ENCODE assay signal across 8 cellular contexts in the genomic region with DNA sequence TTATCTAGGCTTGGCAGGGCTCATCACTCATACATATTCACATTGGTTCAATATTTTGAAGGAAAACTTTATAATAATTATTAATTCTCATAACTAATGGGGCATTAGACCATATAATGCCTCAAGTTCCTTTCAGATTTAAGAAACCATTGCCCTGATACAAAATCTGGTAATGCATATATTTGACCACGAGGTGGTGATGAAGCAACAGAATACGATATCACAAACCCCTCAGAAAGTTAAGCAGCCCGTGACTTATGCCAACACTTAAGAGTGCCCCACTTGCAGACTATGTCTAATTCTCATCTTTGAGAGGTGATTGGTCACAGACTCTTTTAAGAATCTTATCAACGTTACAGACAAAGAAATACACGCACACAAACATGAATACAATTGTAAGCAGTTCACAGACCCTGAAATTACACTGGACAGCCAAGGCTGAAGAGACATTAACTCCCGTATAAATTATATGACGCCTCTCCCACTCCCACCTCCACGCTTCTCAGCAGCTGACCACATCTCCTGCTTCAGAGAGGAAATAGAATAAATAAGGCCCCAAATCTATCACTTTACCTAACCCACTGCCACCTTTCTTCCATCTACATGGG. TPM values are rescaled to one million over a fixed set of nuclear protein-coding genes. Genes with fewer than 3 reads are reported as not detected.
DNase-seq lines count a peak whose midpoint lies in the region; ATAC-seq and TF ChIP-seq lines count a peak whose summit lies in the region.

No MANE protein-coding gene starts in this region.

- BruUV-seq in A673 (replicated peaks; lab: Mats Ljungman, UMichigan): no TSS peak

- no peaks in the 10 kb centered on the region for H3K9me3 ChIP-seq in A673 (ENCODE audit: low read depth, low read length, poor library complexity, severe bottlenecking)
- no peaks in the 10 kb centered on the region for H3K9me3 ChIP-seq in HEK293 (ENCODE audit: control insufficient read depth, insufficient read depth, low read depth, low read length)
- H3K9me3 ChIP-seq in aorta (ENCODE audit: control insufficient read depth, low read length): no peaks in the 10 kb centered on the region

- H3K27ac ChIP-seq in A673 (ENCODE audit: low read depth, low read length, poor library complexity, severe bottlenecking): no peak overlapping the region
- H3K27ac ChIP-seq in HEK293 (ENCODE audit: extremely low read depth, low read depth, low read length): no peak overlapping the region
- H3K27ac ChIP-seq in aorta (ENCODE audit: low read depth in 1 of 2, low read length in 2 of 2): no peak overlapping the region

- POLR2A ChIA-PET in A673 (lab: Charles Lee; ENCODE audit: low non-redundant PET) (no interaction called here), HEK293 (lab: Yijun Ruan, JAX) (no interaction called here)

- H3K27me3 ChIP-seq in A673 (replicated peaks; ENCODE audit: insufficient read depth, low read depth, low read length, poor library complexity) (no peaks in the 10 kb centered on the region), GM06990 (replicated peaks; ENCODE audit: control insufficient read depth, insufficient read depth, low read length) (no peaks in the 10 kb centered on the region), aorta (ENCODE audit: control insufficient read depth in 1 of 2, insufficient read depth in 2 of 2, low read length in 1 of 2) (no peaks in the 10 kb centered on the region)

- H3K4me1 ChIP-seq in A673 (ENCODE audit: insufficient read depth, low read length, poor library complexity, severe bottlenecking): no peaks in the 10 kb centered on the region
- no peaks in the 10 kb centered on the region for H3K4me1 ChIP-seq in HEK293 (ENCODE audit: control insufficient read depth, insufficient read depth, low read length)
- no peaks in the 10 kb centered on the region for H3K4me1 ChIP-seq in aorta (ENCODE audit: control insufficient read depth in 1 of 2, insufficient read depth in 2 of 2, low read length in 2 of 2)

- H3K36me3 ChIP-seq in A673 (ENCODE audit: insufficient read depth, low read length, poor library complexity, severe bottlenecking): no peaks in the 10 kb centered on the region
- H3K36me3 ChIP-seq in GM06990 (ENCODE audit: control insufficient read depth, insufficient read depth, low read length): no peaks in the 10 kb centered on the region
- H3K36me3 ChIP-seq in HEK293 (ENCODE audit: control insufficient read depth in 2 of 2, insufficient read depth in 1 of 2, low read length in 2 of 2): no peaks in the 10 kb centered on the region
- H3K36me3 ChIP-seq in aorta (ENCODE audit: control insufficient read depth in 1 of 2, insufficient read depth in 2 of 2, low read length in 1 of 2): no peaks in the 10 kb centered on the region

- H3K4me3 ChIP-seq in A673 (ENCODE audit: low read depth, low read length, poor library complexity, severe bottlenecking) (no peak overlapping the region), GM06990 (replicated peaks; ENCODE audit: low read depth, low read length) (no peak overlapping the region), HEK293 (ENCODE audit: low read depth, low read length) (no peak overlapping the region), aorta (ENCODE audit: low read length in 2 of 2) (no peak overlapping the region)

- ATAC-seq in SK-N-SH treated with all-trans-retinoic acid at 6 μM for 48 hours (peak; percentile 81), aorta (ENCODE audit: low FRiP score) (peak; percentile 80)

- WGBS in aorta, 2 donors: 21 to 22% methylated on average over 8 of the region's 8 CpGs

- DNase-seq in A673 (ENCODE audit: low spot score) (peak; percentile 78), GM06990 (ENCODE audit: extremely low read depth, insufficient read length) (peak; percentile 13), MV-4-11 (lab: John Stamatoyannopoulos, UW) (peak; percentile 47), dermis blood vessel endothelial cell (peak; percentile 85), lung microvascular endothelial cell (ENCODE audit: low read depth in 2 of 2) (peak; percentile 73 to 83), aorta (no peak)

- intact Hi-C loops in A673 (cut with micrococcal nuclease; ENCODE audit: unreplicated experiment): loop anchor here (1.0 to 5.0 kb wide), 4 partner anchors 136 to 803 kb away; no protein-coding TSS in a partner anchor
- intact Hi-C loops in aorta (cut with DNase I): loop anchor here (5.0 to 10.0 kb wide), 3 partner anchors 139 to 432 kb away; a partner anchor contains a TSS

- peak; percentile 67 for TF ChIP-seq CTCF in A673 (conservative IDR thresholded peaks at IDR 0.05; ENCODE audit: low read depth, low read length)
- peak; percentile 52 for TF ChIP-seq CTCF in GM06990 (IDR thresholded peaks at IDR 0.05; ENCODE audit: insufficient read depth, low read length, poor library complexity, severe bottlenecking)
- TF ChIP-seq CTCF in HEK293 (tag by site-specific recombination; IDR thresholded peaks at IDR 0.05): no peak; the same call in 1 of the 2 replicates

- CTCF ChIA-PET in A673 (lab: Charles Lee): no interaction called here
- CTCF ChIA-PET in HEK293 (lab: Yijun Ruan, JAX): interaction anchor here (0.6 to 0.7 kb wide), 2 partner anchors 267 to 373 kb away, joined by 3 to 4 read pairs; no protein-coding TSS in a partner anchor

TF ChIP-seq in HEK293, 187 proteins besides CTCF, POLR2A, EP300 and RAD21 (continues in another document):
- no peak for TF ChIP-seq RBAK (tag by site-specific recombination; IDR thresholded peaks at IDR 0.05)
- TF ChIP-seq ZNF350 (tag by site-specific recombination; IDR thresholded peaks at IDR 0.05): no peak
- TF ChIP-seq, protein P1, sequence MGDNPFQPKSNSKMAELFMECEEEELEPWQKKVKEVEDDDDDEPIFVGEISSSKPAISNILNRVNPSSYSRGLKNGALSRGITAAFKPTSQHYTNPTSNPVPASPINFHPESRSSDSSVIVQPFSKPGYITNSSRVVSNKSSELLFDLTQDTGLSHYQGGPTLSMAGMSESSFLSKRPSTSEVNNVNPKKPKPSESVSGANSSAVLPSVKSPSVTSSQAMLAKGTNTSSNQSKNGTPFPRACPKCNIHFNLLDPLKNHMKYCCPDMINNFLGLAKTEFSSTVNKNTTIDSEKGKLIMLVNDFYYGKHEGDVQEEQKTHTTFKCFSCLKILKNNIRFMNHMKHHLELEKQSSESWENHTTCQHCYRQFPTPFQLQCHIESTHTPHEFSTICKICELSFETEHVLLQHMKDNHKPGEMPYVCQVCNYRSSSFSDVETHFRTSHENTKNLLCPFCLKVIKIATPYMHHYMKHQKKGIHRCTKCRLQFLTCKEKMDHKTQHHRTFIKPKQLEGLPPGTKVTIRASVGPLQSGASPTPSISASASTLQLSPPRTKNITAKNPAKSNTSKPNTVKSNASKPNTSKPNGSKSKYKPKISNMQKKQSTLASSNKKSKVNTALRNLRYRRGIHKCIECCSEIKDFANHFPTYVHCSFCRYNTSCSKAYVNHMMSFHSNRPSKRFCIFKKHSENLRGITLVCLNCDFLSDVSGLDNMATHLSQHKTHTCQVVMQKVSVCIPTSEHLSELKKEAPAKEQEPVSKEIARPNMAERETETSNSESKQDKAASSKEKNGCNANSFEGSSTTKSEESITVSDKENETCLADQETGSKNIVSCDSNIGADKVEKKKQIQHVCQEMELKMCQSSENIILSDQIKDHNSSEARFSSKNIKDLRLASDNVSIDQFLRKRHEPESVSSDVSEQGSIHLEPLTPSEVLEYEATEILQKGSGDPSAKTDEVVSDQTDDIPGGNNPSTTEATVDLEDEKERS (tag by site-specific recombination; IDR thresholded peaks at IDR 0.05): no peak
- no peak for TF ChIP-seq ZNF549 (tag by site-specific recombination; IDR thresholded peaks at IDR 0.05)

TF ChIP-seq in SK-N-SH treated with all-trans-retinoic acid at 6 μM for 48 hours, 23 proteins besides CTCF, POLR2A, EP300 and RAD21 (continues in another document):
- TF ChIP-seq PPARA (CRISPR knock-in tag; IDR thresholded peaks at IDR 0.05; ENCODE audit: borderline replicate concordance): no peak
- no peak for TF ChIP-seq GLIS3 (CRISPR knock-in tag; IDR thresholded peaks at IDR 0.05)
- TF ChIP-seq, protein P2, sequence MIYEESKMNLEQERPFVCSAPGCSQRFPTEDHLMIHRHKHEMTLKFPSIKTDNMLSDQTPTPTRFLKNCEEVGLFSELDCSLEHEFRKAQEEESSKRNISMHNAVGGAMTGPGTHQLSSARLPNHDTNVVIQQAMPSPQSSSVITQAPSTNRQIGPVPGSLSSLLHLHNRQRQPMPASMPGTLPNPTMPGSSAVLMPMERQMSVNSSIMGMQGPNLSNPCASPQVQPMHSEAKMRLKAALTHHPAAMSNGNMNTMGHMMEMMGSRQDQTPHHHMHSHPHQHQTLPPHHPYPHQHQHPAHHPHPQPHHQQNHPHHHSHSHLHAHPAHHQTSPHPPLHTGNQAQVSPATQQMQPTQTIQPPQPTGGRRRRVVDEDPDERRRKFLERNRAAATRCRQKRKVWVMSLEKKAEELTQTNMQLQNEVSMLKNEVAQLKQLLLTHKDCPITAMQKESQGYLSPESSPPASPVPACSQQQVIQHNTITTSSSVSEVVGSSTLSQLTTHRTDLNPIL (CRISPR knock-in tag; IDR thresholded peaks at IDR 0.05; ENCODE audit: low read depth): no peak
- TF ChIP-seq, protein P3, sequence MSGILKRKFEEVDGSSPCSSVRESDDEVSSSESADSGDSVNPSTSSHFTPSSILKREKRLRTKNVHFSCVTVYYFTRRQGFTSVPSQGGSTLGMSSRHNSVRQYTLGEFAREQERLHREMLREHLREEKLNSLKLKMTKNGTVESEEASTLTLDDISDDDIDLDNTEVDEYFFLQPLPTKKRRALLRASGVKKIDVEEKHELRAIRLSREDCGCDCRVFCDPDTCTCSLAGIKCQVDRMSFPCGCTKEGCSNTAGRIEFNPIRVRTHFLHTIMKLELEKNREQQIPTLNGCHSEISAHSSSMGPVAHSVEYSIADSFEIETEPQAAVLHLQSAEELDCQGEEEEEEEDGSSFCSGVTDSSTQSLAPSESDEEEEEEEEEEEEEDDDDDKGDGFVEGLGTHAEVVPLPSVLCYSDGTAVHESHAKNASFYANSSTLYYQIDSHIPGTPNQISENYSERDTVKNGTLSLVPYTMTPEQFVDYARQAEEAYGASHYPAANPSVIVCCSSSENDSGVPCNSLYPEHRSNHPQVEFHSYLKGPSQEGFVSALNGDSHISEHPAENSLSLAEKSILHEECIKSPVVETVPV (CRISPR knock-in tag; IDR thresholded peaks at IDR 0.05): no peak
- no peak for TF ChIP-seq ESRRG (CRISPR knock-in tag; IDR thresholded peaks at IDR 0.05)
- no peak for TF ChIP-seq ZNF8 (CRISPR knock-in tag; IDR thresholded peaks at IDR 0.05)

RNA-seq across cellular contexts. Expression of a gene that starts 20.7 kb away (rescaled TPM):
- not detected in 2 replicates for total RNA-seq in A673 (2021)
- total RNA-seq in dermis blood vessel endothelial cell: under 0.01 TPM in 2 replicates
- under 0.01 TPM in 1 of 2 replicates, not detected in the other for total RNA-seq in lung microvascular endothelial cell
- under 1 TPM; 0.42 to 0.78 TPM for total RNA-seq in aorta
- polyA plus RNA-seq in aorta: 1 to 10 TPM in 1 of 2 donors, under 1 TPM in 1; 0.08 to 5.0 TPM

RNA-seq across cellular contexts. Expression of a gene that starts 36.6 kb away (rescaled TPM):
- total RNA-seq in A673 (2021) (88.1 and 97.7 TPM in 2 replicates), dermis blood vessel endothelial cell (41.0 and 44.4 TPM in 2 replicates), lung microvascular endothelial cell (55.0 and 64.1 TPM in 2 replicates), aorta (10 to 100 TPM; 44.7 to 48.8 TPM)
- polyA plus RNA-seq in aorta: 100 to 1,000 TPM in 1 of 2 donors, 10 to 100 TPM in 1; 51.9 to 117 TPM

Comparison
In these comparisons a context has a peak if more than half of its experiments do, and no peak if none do; other contexts are left out.
1. DNase-seq: peak in A673 (single experiment), GM06990 (single experiment), MV-4-11 (single experiment), dermis blood vessel endothelial cell (single experiment) and lung microvascular endothelial cell (2 of 2); none in aorta (0 of 2).